Comparison of ENCODE assay signal across 1 cellular context in the genomic region with DNA sequence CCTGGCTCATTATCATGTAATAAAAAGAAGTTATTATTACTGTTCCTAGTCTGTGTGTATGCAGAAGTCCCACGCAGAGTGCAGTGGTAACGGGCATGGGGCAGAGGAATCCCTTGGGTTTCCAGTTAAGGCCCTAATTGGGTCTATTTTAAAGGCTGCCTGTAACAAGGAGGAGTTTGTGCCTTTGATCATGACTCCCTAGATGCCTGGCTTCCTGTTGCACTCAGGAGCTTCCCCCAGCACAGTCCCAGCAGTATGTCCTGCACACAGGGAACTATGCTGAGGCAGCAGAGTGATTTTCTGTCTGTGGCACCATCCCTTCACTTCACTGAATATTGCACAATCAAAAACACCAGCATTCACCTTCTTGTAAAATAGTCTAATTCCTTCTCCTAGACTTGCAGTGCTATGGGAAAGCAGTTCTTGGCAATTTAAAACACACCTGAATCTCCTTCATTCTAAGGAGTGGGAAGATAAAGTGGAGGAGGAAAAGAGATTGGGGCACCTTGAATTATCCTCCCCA.
TF ChIP-seq lines count a peak whose summit lies in the region.

No MANE protein-coding gene starts in this region.

TF ChIP-seq in H1, 55 proteins besides CTCF, POLR2A, EP300 and RAD21 (continued from another document):
- TF ChIP-seq, protein P1, sequence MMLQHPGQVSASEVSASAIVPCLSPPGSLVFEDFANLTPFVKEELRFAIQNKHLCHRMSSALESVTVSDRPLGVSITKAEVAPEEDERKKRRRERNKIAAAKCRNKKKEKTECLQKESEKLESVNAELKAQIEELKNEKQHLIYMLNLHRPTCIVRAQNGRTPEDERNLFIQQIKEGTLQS (IDR thresholded peaks at IDR 0.05; ENCODE audit: insufficient read depth, low read depth, low read length), result no peak
- TF ChIP-seq SUZ12 (IDR thresholded peaks at IDR 0.05; ENCODE audit: low read length), result no peak
